ENCODE assay signal across 17 cellular contexts in genomic region chr1:236744533-236744932, GRCh38. TPM values are rescaled to one million over a fixed set of nuclear protein-coding genes. Genes with fewer than 3 reads are reported as not detected.
DNase-seq lines count a peak whose midpoint lies in the region; ATAC-seq and TF ChIP-seq lines count a peak whose summit lies in the region.
"Had no signal": no experiment of that assay in that cellular context is flagged by ENCODE, and none has a peak within 500 bp of the region (broad histone marks: within the 10 kb centered on the region; RNA-seq: fewer than 3 reads in every experiment).

No MANE protein-coding gene starts in this region.

- H4K8ac ChIP-seq in H9 (replicated peaks; ENCODE audit: insufficient read length, low read depth, low read length) (no peak overlapping the region), mesenchymal stem cell (ENCODE audit: low read length) (no peak overlapping the region)

- ATAC-seq in left ventricle myocardium superior (no peak), Right ventricle myocardium inferior (no peak), GM18909 (IDR thresholded peaks at IDR 0.05; ENCODE audit: poor library complexity, unreplicated experiment) (no peak)

- no peak overlapping the region for H3K23ac ChIP-seq in H9 (ENCODE audit: insufficient read length, low read depth, low read length)
- no peak overlapping the region for H3K23ac ChIP-seq in mesenchymal stem cell (ENCODE audit: low read length in 2 of 2)

- intact Hi-C loops in left ventricle myocardium superior (cut with micrococcal nuclease), result no loop called here
- intact Hi-C loops in Right ventricle myocardium inferior (cut with DNase I), result no loop called here

- no peak overlapping the region for H3K4ac ChIP-seq in H9 (ENCODE audit: low read depth, low read length)
- peak overlapping the region in 1 of 2 experiments; percentile 54 for H3K4ac ChIP-seq in mesenchymal stem cell (ENCODE audit: low read depth in 1 of 2, low read length in 2 of 2)

- no peaks in the 10 kb centered on the region for H3K27me3 Mint-ChIP-seq in H9 (ENCODE audit: low read depth)

- H3K4me1 ChIP-seq in H9 (ENCODE audit: insufficient read depth, low read length), result no peaks in the 10 kb centered on the region
- peaks cover 3% of the 10 kb centered on the region for H3K4me1 ChIP-seq in mesenchymal stem cell (ENCODE audit: control insufficient read depth, insufficient read depth, low read depth, low read length)

- peaks cover 5 to 10% (median 7%) of the 10 kb centered on the region in 3 experiments; a peak in 6 of 7 replicates for H3K36me3 Mint-ChIP-seq in H9 (ENCODE audit: insufficient read depth in 1 of 3, low read depth in 3 of 3)

- H2BK120ac ChIP-seq in H9 (ENCODE audit: low read depth, low read length, poor library complexity, severe bottlenecking), result no peak overlapping the region
- no peak overlapping the region for H2BK120ac ChIP-seq in mesenchymal stem cell (ENCODE audit: low read depth, low read length)

- H3K27me3 ChIP-seq in H9 (ENCODE audit: insufficient read depth, low read length) (no peaks in the 10 kb centered on the region), mesenchymal stem cell (ENCODE audit: control insufficient read depth in 1 of 2, insufficient read depth in 1 of 2, low read length in 2 of 2) (peaks cover 0 to 11% of the 10 kb centered on the region in 2 experiments)

- H4K5ac ChIP-seq in H9 (ENCODE audit: insufficient read length, low read depth, low read length), result no peak overlapping the region

- no peak for TF ChIP-seq CTCF in H9 (conservative IDR thresholded peaks at IDR 0.05)

- no peak overlapping the region for H2BK15ac ChIP-seq in H9 (ENCODE audit: low read depth, low read length)
- no peak overlapping the region for H2BK15ac ChIP-seq in mesenchymal stem cell (ENCODE audit: low read depth, poor library complexity, severe bottlenecking)

- H2AK5ac ChIP-seq in H9 (ENCODE audit: insufficient read length, low read length) (no peak overlapping the region), mesenchymal stem cell (ENCODE audit: low read length, severe bottlenecking) (no peak overlapping the region)

- H2BK12ac ChIP-seq in H9 (ENCODE audit: insufficient read length, low read depth, low read length) (no peak overlapping the region), mesenchymal stem cell (ENCODE audit: low read length in 2 of 2) (no peak overlapping the region)

- H3K4me3 ChIP-seq in mesenchymal stem cell (ENCODE audit: insufficient read depth in 1 of 2, low read depth in 1 of 2, low read length in 2 of 2), result no peak overlapping the region

- H4K20me1 ChIP-seq in H9 (ENCODE audit: control insufficient read depth, insufficient read depth, insufficient read length), result no peaks in the 10 kb centered on the region

- H3K79me1 ChIP-seq in H9 (ENCODE audit: insufficient read depth, low read depth, low read length, poor library complexity, severe bottlenecking) (no peaks in the 10 kb centered on the region), mesenchymal stem cell (replicated peaks; ENCODE audit: low read length, poor library complexity, severe bottlenecking) (no peaks in the 10 kb centered on the region)

- H3K14ac ChIP-seq in H9 (ENCODE audit: insufficient read depth, low read length), result no peak overlapping the region
- no peak overlapping the region for H3K14ac ChIP-seq in mesenchymal stem cell (ENCODE audit: low read length in 2 of 2)

- WGBS in H9 (ENCODE audit: extremely low coverage, insufficient read length, low lambda C conversion rate), result no CpG with 5 or more reads among the region's 22 CpGs
- WGBS in mesenchymal stem cell, result 98% methylated on average over 21 of the region's 22 CpGs

- no peak overlapping the region for H2BK20ac ChIP-seq in H9 (ENCODE audit: low read depth, low read length, poor library complexity, severe bottlenecking)

- no peaks in the 10 kb centered on the region for H3K79me2 ChIP-seq in H9 (ENCODE audit: insufficient read depth, low read length)

- H3K4me2 ChIP-seq in H9 (ENCODE audit: insufficient read depth, insufficient read length, low read length) (no peak overlapping the region), mesenchymal stem cell (ENCODE audit: low read length, poor library complexity, severe bottlenecking) (no peak overlapping the region)

- H3K9ac ChIP-seq in H9 (ENCODE audit: extremely low read depth, insufficient read length, low read length), result no peak overlapping the region
- no peak overlapping the region for H3K9ac ChIP-seq in mesenchymal stem cell (ENCODE audit: low read length)

- H3K27ac ChIP-seq in H9 (ENCODE audit: insufficient read length, low read depth, low read length) (no peak overlapping the region), mesenchymal stem cell (ENCODE audit: low read length, poor library complexity, severe bottlenecking) (no peak overlapping the region)

- no peaks in the 10 kb centered on the region; a peak in 2 of 4 replicates for H3K4me1 Mint-ChIP-seq in H9
- H3K4me1 Mint-ChIP-seq: CD4-positive, alpha-beta memory T cell had no signal

- peak overlapping the region in 1 of 2 experiments; percentile 13; a peak in 1 of 5 replicates for H3K4me3 Mint-ChIP-seq in H9
- H3K4me3 Mint-ChIP-seq: CD4-positive, alpha-beta memory T cell had no signal

- no peak overlapping the region for H2BK5ac ChIP-seq in H9 (ENCODE audit: insufficient read length, low read length)
- no peak overlapping the region for H2BK5ac ChIP-seq in mesenchymal stem cell (ENCODE audit: low read depth, low read length, poor library complexity, severe bottlenecking)

- no peaks in the 10 kb centered on the region; a peak in 1 of 5 replicates for H3K9me3 Mint-ChIP-seq in H9

- DNase-seq in left ventricle myocardium superior (peak; percentile 56), Right ventricle myocardium inferior (ENCODE audit: missing footprints) (no peak), H9 (no peak), mesenchymal stem cell (no peak), SK-N-DZ (ENCODE audit: low spot score) (no peak)
- DNase-seq: C1 segment of cervical spinal cord; Calu3; CD4-positive, alpha-beta memory T cell; COR-L47; DMS53; DMS79 treated with DMSO at 0.1 percent for 48 hours; GF-D8; GOT3; HCEC 1CT had no signal

- H3K23me2 ChIP-seq in H9 (ENCODE audit: insufficient read length, low read depth, low read length, poor library complexity, severe bottlenecking), result no peaks in the 10 kb centered on the region

- H2AFZ ChIP-seq in H9 (ENCODE audit: low read length) (no peak overlapping the region), mesenchymal stem cell (ENCODE audit: low read depth, low read length) (no peak overlapping the region)

- no peak overlapping the region for H3T11ph ChIP-seq in H9 (ENCODE audit: low read length)

- no peak overlapping the region for H3K56ac ChIP-seq in H9 (ENCODE audit: insufficient read length, low read depth, low read length)

- H3K9me3 ChIP-seq in H9 (ENCODE audit: control insufficient read depth, low read depth, low read length) (no peaks in the 10 kb centered on the region), mesenchymal stem cell (ENCODE audit: control insufficient read depth, low read length) (no peaks in the 10 kb centered on the region)

- H3K36me3 ChIP-seq in mesenchymal stem cell (ENCODE audit: control insufficient read depth in 1 of 2, insufficient read depth in 2 of 2, low read depth in 1 of 2, low read length in 2 of 2), result no peaks in the 10 kb centered on the region

- no peak overlapping the region for H4K91ac ChIP-seq in H9 (ENCODE audit: insufficient read length, low read depth, low read length)
- peak overlapping the region; percentile 3 for H4K91ac ChIP-seq in mesenchymal stem cell (ENCODE audit: low read length)

- peak overlapping the region in 2 of 3 experiments; percentile 37 to 42; a peak in 1 of 7 replicates for H3K27ac Mint-ChIP-seq in H9
- H3K27ac Mint-ChIP-seq: CD4-positive, alpha-beta memory T cell had no signal

- H3K18ac ChIP-seq in H9 (ENCODE audit: insufficient read length, low read depth, low read length) (no peak overlapping the region), mesenchymal stem cell (ENCODE audit: low read depth in 1 of 2, low read length in 2 of 2) (no peak overlapping the region)

RNA-seq across cellular contexts. Expression of gene MTR, which starts 50.6 kb away (rescaled TPM):
- total RNA-seq in left ventricle myocardium superior (52.7 TPM), Right ventricle myocardium inferior (49.0 TPM), H9 (2021) (32.7 and 35.5 TPM in 2 replicates)
- polyA plus RNA-seq in mesenchymal stem cell (2013, experiment 1 of 2), result 7.8 TPM
- polyA plus RNA-seq in mesenchymal stem cell (2013, experiment 2 of 2), result 7.5 TPM
- 19.9 and 23.3 TPM in 2 replicates for polyA plus RNA-seq in SK-N-DZ (2014; cell fraction: cytosol; rRNA removed)
- polyA plus RNA-seq in SK-N-DZ (2014; cell fraction: nucleus; rRNA removed), result 20.1 and 25.5 TPM in 2 replicates

RNA-seq across cellular contexts. Expression of gene ACTN2, which starts 58.2 kb away (rescaled TPM):
- total RNA-seq in left ventricle myocardium superior (2,394 TPM), Right ventricle myocardium inferior (2,525 TPM), H9 (2021) (0.92 and 2.3 TPM in 2 replicates)
- polyA plus RNA-seq in mesenchymal stem cell (2013, experiment 1 of 2), result 0.07 TPM
- polyA plus RNA-seq in mesenchymal stem cell (2013, experiment 2 of 2), result 0.03 TPM
- 0.90 and 1.2 TPM in 2 replicates for polyA plus RNA-seq in SK-N-DZ (2014; cell fraction: cytosol; rRNA removed)
- 8.6 and 15.5 TPM in 2 replicates for polyA plus RNA-seq in SK-N-DZ (2014; cell fraction: nucleus; rRNA removed)
- total RNA-seq: A172; Calu3; CD4-positive, alpha-beta memory T cell had no signal
- polyA plus RNA-seq: BJ; CD4-positive, alpha-beta memory T cell had no signal

Comparison
In these comparisons a context has a peak if more than half of its experiments do, and no peak if none do; other contexts are left out.
1. RNA of gene ACTN2, which starts 58.2 kb away (total RNA-seq): 2,525 TPM in Right ventricle myocardium inferior (single experiment) and 2,394 TPM in left ventricle myocardium superior (single experiment); 0.92 to 2.3 TPM in H9; every median in the first group is over 100 times any median in the second.